Comparison of ENCODE assay signal across 1 cellular context in the genomic region with DNA sequence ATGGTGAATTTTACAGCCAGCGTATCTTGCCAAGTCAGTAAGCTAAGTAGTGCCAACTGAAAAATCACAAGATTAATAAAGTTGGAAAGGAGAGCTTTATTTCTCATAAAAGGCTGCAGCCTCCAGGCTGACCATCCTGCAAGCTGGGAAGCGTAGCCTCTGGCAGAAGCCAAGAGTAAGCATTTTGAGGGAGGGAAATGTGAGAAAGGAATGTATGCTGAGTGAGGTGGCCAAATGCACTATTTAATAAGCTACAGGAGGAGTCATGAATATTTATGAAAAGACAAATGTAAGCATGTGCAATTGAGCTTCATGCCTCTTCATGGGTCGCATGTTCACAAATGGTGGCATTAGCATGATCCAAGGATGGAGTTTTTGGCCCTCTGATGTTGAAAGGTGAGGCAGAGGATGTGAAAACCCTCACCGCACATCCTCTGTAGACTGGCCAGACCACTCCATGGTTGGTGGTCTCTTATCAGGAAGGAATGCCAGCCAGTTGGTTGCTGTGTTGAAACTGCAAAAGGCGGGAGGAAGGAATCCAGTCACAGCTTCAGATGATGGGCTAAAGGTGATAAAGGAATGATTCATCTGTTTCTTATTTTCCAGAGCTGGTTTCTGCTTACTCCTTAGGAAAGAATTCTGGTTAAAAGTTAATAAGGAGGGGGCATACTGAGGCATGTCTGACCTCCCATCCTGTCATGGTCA.
TF ChIP-seq lines count a peak whose summit lies in the region.

No MANE protein-coding gene starts in this region.

TF ChIP-seq in HepG2, 621 proteins besides CTCF, POLR2A, EP300 and RAD21:
- TF ChIP-seq PAX8 (CRISPR knock-in tag; IDR thresholded peaks at IDR 0.05; ENCODE audit: borderline replicate concordance) (no peak), RFXAP (CRISPR knock-in tag; IDR thresholded peaks at IDR 0.05; ENCODE audit: borderline replicate concordance) (no peak), ZNF431 (CRISPR knock-in tag; IDR thresholded peaks at IDR 0.05; ENCODE audit: borderline replicate concordance, low read depth) (no peak), ZEB1 (IDR thresholded peaks at IDR 0.05; ENCODE audit: insufficient replicate concordance, low read depth) (no peak), TARDBP (CRISPR knock-in tag; IDR thresholded peaks at IDR 0.05) (no peak), HNRNPH1 (optimal IDR thresholded peaks at IDR 0.05; ENCODE audit: low read depth, low read length) (no peak), CREB1 (IDR thresholded peaks at IDR 0.05) (no peak), CREB1 (CRISPR knock-in tag; IDR thresholded peaks at IDR 0.05) (no peak), ZNF460 (CRISPR knock-in tag; IDR thresholded peaks at IDR 0.05; ENCODE audit: borderline replicate concordance) (no peak), HDAC6 (IDR thresholded peaks at IDR 0.05; ENCODE audit: low read depth, low read length) (no peak), ZNF839 (CRISPR knock-in tag; IDR thresholded peaks at IDR 0.05; ENCODE audit: borderline replicate concordance) (no peak)
- TF ChIP-seq, protein P1, sequence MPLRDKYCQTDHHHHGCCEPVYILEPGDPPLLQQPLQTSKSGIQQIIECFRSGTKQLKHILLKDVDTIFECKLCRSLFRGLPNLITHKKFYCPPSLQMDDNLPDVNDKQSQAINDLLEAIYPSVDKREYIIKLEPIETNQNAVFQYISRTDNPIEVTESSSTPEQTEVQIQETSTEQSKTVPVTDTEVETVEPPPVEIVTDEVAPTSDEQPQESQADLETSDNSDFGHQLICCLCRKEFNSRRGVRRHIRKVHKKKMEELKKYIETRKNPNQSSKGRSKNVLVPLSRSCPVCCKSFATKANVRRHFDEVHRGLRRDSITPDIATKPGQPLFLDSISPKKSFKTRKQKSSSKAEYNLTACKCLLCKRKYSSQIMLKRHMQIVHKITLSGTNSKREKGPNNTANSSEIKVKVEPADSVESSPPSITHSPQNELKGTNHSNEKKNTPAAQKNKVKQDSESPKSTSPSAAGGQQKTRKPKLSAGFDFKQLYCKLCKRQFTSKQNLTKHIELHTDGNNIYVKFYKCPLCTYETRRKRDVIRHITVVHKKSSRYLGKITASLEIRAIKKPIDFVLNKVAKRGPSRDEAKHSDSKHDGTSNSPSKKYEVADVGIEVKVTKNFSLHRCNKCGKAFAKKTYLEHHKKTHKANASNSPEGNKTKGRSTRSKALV (CRISPR knock-in tag; IDR thresholded peaks at IDR 0.05): no peak
